ENCODE assay signal across 8 cellular contexts in the genomic region with DNA sequence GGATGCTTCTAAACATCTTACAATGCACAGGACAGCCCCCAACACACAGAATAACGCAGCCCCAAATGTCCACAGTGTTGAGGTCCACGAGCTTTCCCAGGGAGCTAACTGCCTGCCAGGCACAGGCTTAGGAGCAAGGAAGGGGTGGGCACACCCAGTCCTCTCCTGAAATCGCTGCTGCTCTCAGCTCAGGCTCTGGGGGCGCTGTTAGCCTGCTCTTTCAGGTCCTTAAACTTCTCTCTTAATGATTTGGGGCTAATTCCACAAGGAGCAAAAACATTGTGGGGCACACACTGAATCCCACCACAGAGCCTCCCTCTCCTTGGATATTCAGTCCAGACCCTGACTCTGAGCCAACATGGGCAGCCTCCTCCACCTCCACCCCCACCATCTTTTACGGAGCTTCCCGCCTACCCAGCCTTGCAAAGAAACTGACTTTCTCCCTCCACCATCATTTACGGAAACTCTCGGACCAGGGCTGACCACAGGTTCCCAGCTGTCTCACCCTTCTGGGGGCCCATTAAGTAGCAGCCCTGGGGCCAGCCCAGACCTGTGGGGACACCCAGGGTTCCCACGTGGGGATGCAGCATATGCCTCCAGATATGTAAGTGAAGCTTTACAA. TPM values are rescaled to one million over a fixed set of nuclear protein-coding genes. Genes with fewer than 3 reads are reported as not detected.
DNase-seq lines count a peak whose midpoint lies in the region; ATAC-seq and TF ChIP-seq lines count a peak whose summit lies in the region.

No MANE protein-coding gene starts in this region.

- no peak overlapping the region for H3K4me3 Mint-ChIP-seq in immature natural killer cell

- ATAC-seq in HG02981 (IDR thresholded peaks at IDR 0.05; ENCODE audit: unreplicated experiment): no peak

- no peaks in the 10 kb centered on the region for H3K9me3 ChIP-seq in thyroid gland

- peaks cover 0 to 3% of the 10 kb centered on the region in 2 donors for H3K4me1 Mint-ChIP-seq in immature natural killer cell

- peaks cover 4 to 20% (median 7%) of the 10 kb centered on the region in 3 donors for H3K27me3 Mint-ChIP-seq in immature natural killer cell (ENCODE audit: low read depth in 3 of 3)

- 44 to 45% methylated on average over 9 of the region's 9 CpGs for WGBS in thyroid gland, 2 donors

- DNase-seq in activated T-cell treated with anti-CD3 and anti-CD28 coated beads for 48 hours (ENCODE audit: low read depth): peak; percentile 24
- no peak for DNase-seq in activated T-cell treated with anti-CD3 and anti-CD28 coated beads for 4 hours
- peak; percentile 5 for DNase-seq in NCI-H1092 (lab: John Stamatoyannopoulos, UW)
- DNase-seq in activated naive CD4-positive, alpha-beta T cell treated with anti-CD3 and anti-CD28 coated beads, Interleukin-2, amount 50 U/mL, for 16 hours: peak; percentile 21
- peak in 2 of 3 donors; percentile 11 to 25 for DNase-seq in immature natural killer cell
- peak; percentile 59 to 60 for DNase-seq in thyroid gland
- DNase-seq in NCI-H526 treated with DMSO at 0.1 percent for 48 hours (lab: John Stamatoyannopoulos, UW): no peak

- no peaks in the 10 kb centered on the region for H3K27me3 ChIP-seq in thyroid gland

- H3K4me1 ChIP-seq in thyroid gland: no peaks in the 10 kb centered on the region

- no peaks in the 10 kb centered on the region for H3K36me3 ChIP-seq in thyroid gland

- no peak overlapping the region for H3K27ac ChIP-seq in thyroid gland

- H3K27ac Mint-ChIP-seq in immature natural killer cell: no peak overlapping the region

- peaks cover 0 to 2% (median 0%) of the 10 kb centered on the region in 6 donors for H3K9me3 Mint-ChIP-seq in immature natural killer cell

- TF ChIP-seq POLR2A in thyroid gland (IDR thresholded peaks at IDR 0.05): no peak

- intact Hi-C loops in thyroid gland (cut with DNase I): loop anchor here (5.0 kb wide), 1 partner anchor 81 kb away; no protein-coding TSS in a partner anchor

- H3K36me3 Mint-ChIP-seq in immature natural killer cell: no peaks in the 10 kb centered on the region

- no peak overlapping the region for H3K4me3 ChIP-seq in thyroid gland (replicated peaks in 1 of 3)

- peak in 4 of 6 experiments; percentile 41 to 66 (median 62) for TF ChIP-seq CTCF in thyroid gland (IDR thresholded peaks at IDR 0.05)

RNA-seq across cellular contexts. Expression of a gene that starts 1.1 kb away (rescaled TPM):
- polyA plus RNA-seq in immature natural killer cell: 1 to 10 TPM in 2 of 3 donors, not detected in 1; 3.2 to 6.4 TPM
- total RNA-seq in thyroid gland: not detected

RNA-seq across cellular contexts. Expression of a gene that starts 20.3 kb away (rescaled TPM):
- 10 to 100 TPM; 14.4 to 37.4 (median 21.2) TPM for polyA plus RNA-seq in immature natural killer cell
- 1 to 10 TPM in 2 of 4 donors, under 1 TPM in 1, not detected in 1; 0.45 to 1.2 (median 1.1) TPM for total RNA-seq in thyroid gland

RNA-seq across cellular contexts. Expression of a gene that starts 25.8 kb away (rescaled TPM):
- polyA plus RNA-seq in immature natural killer cell: not detected
- total RNA-seq in thyroid gland: not detected

RNA-seq across cellular contexts. Expression of a gene that starts 35.0 kb away (rescaled TPM):
- 1 to 10 TPM; 4.2 to 6.3 (median 5.5) TPM for polyA plus RNA-seq in immature natural killer cell
- total RNA-seq in thyroid gland: not detected

RNA-seq across cellular contexts. Expression of a gene that starts 57.3 kb away (rescaled TPM):
- under 1 TPM in 2 of 3 donors, not detected in 1; 0.28 to 0.79 TPM for polyA plus RNA-seq in immature natural killer cell
- total RNA-seq in thyroid gland: not detected

Comparison
In these comparisons a context has a peak if more than half of its experiments do, and no peak if none do; other contexts are left out.
1. DNase-seq: peak in activated T-cell treated with anti-CD3 and anti-CD28 coated beads for 48 hours (single experiment), NCI-H1092 (single experiment), activated naive CD4-positive, alpha-beta T cell treated with anti-CD3 and anti-CD28 coated beads, Interleukin-2, amount 50 U/mL, for 16 hours (single experiment), immature natural killer cell (2 of 3) and thyroid gland (2 of 2); none in activated T-cell treated with anti-CD3 and anti-CD28 coated beads for 4 hours (single experiment) and NCI-H526 treated with DMSO at 0.1 percent for 48 hours (single experiment).